In genomic region chr2:25065768-25066167, GRCh38 we compare ENCODE assay signal across 1 cellular context.
TF ChIP-seq lines count a peak whose summit lies in the region.

No MANE protein-coding gene starts in this region.

TF ChIP-seq in H1, 55 proteins besides CTCF, POLR2A, EP300 and RAD21 (continued from another document):
- no peak for TF ChIP-seq SP4 (IDR thresholded peaks at IDR 0.05; ENCODE audit: low read length)
